In genomic region chr7:378551-379455, GRCh38 we compare ENCODE assay signal across 8 cellular contexts.
DNase-seq lines count a peak whose midpoint lies in the region; ATAC-seq and TF ChIP-seq lines count a peak whose summit lies in the region.

No MANE protein-coding gene starts in this region.

- DNase-seq in GM23338 (ENCODE audit: low spot score) (no peak), islet precursor cell (peak; percentile 54), DMS53 treated with DMSO at 0.1 percent for 48 hours (lab: John Stamatoyannopoulos, UW; ENCODE audit: unreplicated experiment) (no peak), NCI-H1694 (lab: John Stamatoyannopoulos, UW) (no peak)
- peak; percentile 44 for DNase-seq in activated CD8-positive, alpha-beta memory T cell treated with anti-CD3 and anti-CD28 coated beads, Interleukin-2, amount 50 U/mL, for 48 hours

- no peak; the same call in none of the 3 replicates for ATAC-seq in GM23338
- no peak for ATAC-seq in HG02623 (IDR thresholded peaks at IDR 0.05; ENCODE audit: unreplicated experiment)
- ATAC-seq in HG03039 (IDR thresholded peaks at IDR 0.05; ENCODE audit: unreplicated experiment) = no peak

- peaks cover 4% of the 10 kb centered on the region; the same call in 2 of the 3 replicates for H3K4me1 Mint-ChIP-seq in GM23338

- H3K4me3 Mint-ChIP-seq in GM23338 = peak overlapping the region; percentile 68; the same call in 2 of the 3 replicates

- H3K27me3 ChIP-seq in GM23338 (ENCODE audit: insufficient read depth) = no peaks in the 10 kb centered on the region
- peaks cover 44% of the 10 kb centered on the region for H3K27me3 ChIP-seq in skeletal muscle satellite cell (ENCODE audit: control insufficient read depth, insufficient read depth, low read length)

- no peaks in the 10 kb centered on the region for H3K9me3 ChIP-seq in skeletal muscle satellite cell (replicated peaks; ENCODE audit: low read length)

- H3K27ac ChIP-seq in GM23338 (ENCODE audit: low read depth) = no peak overlapping the region

- H3K27me3 Mint-ChIP-seq in GM23338 (ENCODE audit: insufficient read depth, low read depth, poor library complexity) = peaks cover 8% of the 10 kb centered on the region

- H3K4me2 ChIP-seq in GM23338 (peak overlapping the region; percentile 66), skeletal muscle satellite cell (ENCODE audit: low read length) (peak overlapping the region; percentile 74)

- H3K36me3 ChIP-seq in GM23338 (ENCODE audit: insufficient read depth) = no peaks in the 10 kb centered on the region
- H3K36me3 ChIP-seq in skeletal muscle satellite cell (ENCODE audit: insufficient read depth, low read length) = no peaks in the 10 kb centered on the region

- no peak for TF ChIP-seq CTCF in GM23338 (conservative IDR thresholded peaks at IDR 0.05; ENCODE audit: low read depth in 2 of 2)

- no peaks in the 10 kb centered on the region for H4K20me1 ChIP-seq in GM23338 (replicated peaks; ENCODE audit: insufficient read depth)

- H3K79me2 ChIP-seq in GM23338 (replicated peaks; ENCODE audit: insufficient read depth) = no peaks in the 10 kb centered on the region

- H3K9ac ChIP-seq in skeletal muscle satellite cell (ENCODE audit: low read depth, low read length) = no peak overlapping the region

- peak overlapping the region; percentile 40; the same call in 1 of the 2 replicates for H3K4me3 ChIP-seq in GM23338
- H3K4me3 ChIP-seq in skeletal muscle satellite cell (ENCODE audit: low read length) = peak overlapping the region; percentile 51

- H3K9me3 Mint-ChIP-seq in GM23338 = peaks cover 7% of the 10 kb centered on the region

- H3K27ac Mint-ChIP-seq in GM23338 = no peak overlapping the region

- peak overlapping the region; percentile 84 for H2AFZ ChIP-seq in GM23338

- no peaks in the 10 kb centered on the region; the same call in 2 of the 3 replicates for H3K36me3 Mint-ChIP-seq in GM23338 (ENCODE audit: low read depth)

- H3K9me2 ChIP-seq in GM23338 (ENCODE audit: insufficient read depth) = no peaks in the 10 kb centered on the region

- no peaks in the 10 kb centered on the region for H3K4me1 ChIP-seq in GM23338 (ENCODE audit: insufficient read depth)
- peaks cover 11% of the 10 kb centered on the region for H3K4me1 ChIP-seq in skeletal muscle satellite cell (ENCODE audit: control insufficient read depth, insufficient read depth, low read length)

- no peaks in the 10 kb centered on the region for H3F3A ChIP-seq in GM23338 (replicated peaks; ENCODE audit: low read depth)

TF ChIP-seq in GM23338, 12 proteins besides CTCF, POLR2A, EP300 and RAD21 (continues in another document):
- TF ChIP-seq ZNF331 (CRISPR knock-in tag; IDR thresholded peaks at IDR 0.05; ENCODE audit: low read depth) (no peak), CREB1 (CRISPR knock-in tag; IDR thresholded peaks at IDR 0.05; ENCODE audit: low read depth) (no peak), ZNF462 (CRISPR knock-in tag; IDR thresholded peaks at IDR 0.05) (no peak), NANOG (IDR thresholded peaks at IDR 0.05; ENCODE audit: borderline replicate concordance) (no peak), STAT1 (IDR thresholded peaks at IDR 0.05; ENCODE audit: unreplicated experiment) (no peak), ETS1 (IDR thresholded peaks at IDR 0.05) (no peak), EZH2phosphoT487 (IDR thresholded peaks at IDR 0.05; ENCODE audit: unreplicated experiment) (no peak), JUNB (IDR thresholded peaks at IDR 0.05; ENCODE audit: unreplicated experiment) (no peak), EZH2 (IDR thresholded peaks at IDR 0.05; ENCODE audit: low read depth, unreplicated experiment) (no peak), ZNF114 (CRISPR knock-in tag; IDR thresholded peaks at IDR 0.05) (no peak)
- TF ChIP-seq, protein P1, sequence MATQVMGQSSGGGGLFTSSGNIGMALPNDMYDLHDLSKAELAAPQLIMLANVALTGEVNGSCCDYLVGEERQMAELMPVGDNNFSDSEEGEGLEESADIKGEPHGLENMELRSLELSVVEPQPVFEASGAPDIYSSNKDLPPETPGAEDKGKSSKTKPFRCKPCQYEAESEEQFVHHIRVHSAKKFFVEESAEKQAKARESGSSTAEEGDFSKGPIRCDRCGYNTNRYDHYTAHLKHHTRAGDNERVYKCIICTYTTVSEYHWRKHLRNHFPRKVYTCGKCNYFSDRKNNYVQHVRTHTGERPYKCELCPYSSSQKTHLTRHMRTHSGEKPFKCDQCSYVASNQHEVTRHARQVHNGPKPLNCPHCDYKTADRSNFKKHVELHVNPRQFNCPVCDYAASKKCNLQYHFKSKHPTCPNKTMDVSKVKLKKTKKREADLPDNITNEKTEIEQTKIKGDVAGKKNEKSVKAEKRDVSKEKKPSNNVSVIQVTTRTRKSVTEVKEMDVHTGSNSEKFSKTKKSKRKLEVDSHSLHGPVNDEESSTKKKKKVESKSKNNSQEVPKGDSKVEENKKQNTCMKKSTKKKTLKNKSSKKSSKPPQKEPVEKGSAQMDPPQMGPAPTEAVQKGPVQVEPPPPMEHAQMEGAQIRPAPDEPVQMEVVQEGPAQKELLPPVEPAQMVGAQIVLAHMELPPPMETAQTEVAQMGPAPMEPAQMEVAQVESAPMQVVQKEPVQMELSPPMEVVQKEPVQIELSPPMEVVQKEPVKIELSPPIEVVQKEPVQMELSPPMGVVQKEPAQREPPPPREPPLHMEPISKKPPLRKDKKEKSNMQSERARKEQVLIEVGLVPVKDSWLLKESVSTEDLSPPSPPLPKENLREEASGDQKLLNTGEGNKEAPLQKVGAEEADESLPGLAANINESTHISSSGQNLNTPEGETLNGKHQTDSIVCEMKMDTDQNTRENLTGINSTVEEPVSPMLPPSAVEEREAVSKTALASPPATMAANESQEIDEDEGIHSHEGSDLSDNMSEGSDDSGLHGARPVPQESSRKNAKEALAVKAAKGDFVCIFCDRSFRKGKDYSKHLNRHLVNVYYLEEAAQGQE (IDR thresholded peaks at IDR 0.05; ENCODE audit: unreplicated experiment) = no peak

Comparison
In these comparisons a context has a peak if more than half of its experiments do, and no peak if none do; other contexts are left out.
1. DNase-seq: peak in activated CD8-positive, alpha-beta memory T cell treated with anti-CD3 and anti-CD28 coated beads, Interleukin-2, amount 50 U/mL, for 48 hours (single experiment) and islet precursor cell (single experiment); none in GM23338 (single experiment), DMS53 treated with DMSO at 0.1 percent for 48 hours (single experiment) and NCI-H1694 (single experiment).